ENCODE assay signal across 21 cellular contexts in genomic region chr12:120830052-120830940, GRCh38.
DNase-seq lines count a peak whose midpoint lies in the region; ATAC-seq and TF ChIP-seq lines count a peak whose summit lies in the region.
"Had no signal": no experiment of that assay in that cellular context is flagged by ENCODE, and none has a peak within 500 bp of the region (broad histone marks: within the 10 kb centered on the region; RNA-seq: fewer than 3 reads in every experiment).

No MANE protein-coding gene starts in this region.

- H3K9me3 ChIP-seq in RWPE2 (ENCODE audit: severe bottlenecking), result no peaks in the 10 kb centered on the region
- H3K9me3 ChIP-seq: breast epithelium, ovary had no signal

- no peaks in the 10 kb centered on the region for H3K36me3 Mint-ChIP-seq in T-cell

- peaks cover 32 to 78% (median 71%) of the 10 kb centered on the region in 3 donors for H3K4me1 Mint-ChIP-seq in T-cell

- H3K36me3 ChIP-seq in RWPE2 (ENCODE audit: low read depth), result no peaks in the 10 kb centered on the region
- H3K36me3 ChIP-seq: breast epithelium, ovary had no signal

- no peak for TF ChIP-seq POLR2A in erythroblast (IDR thresholded peaks at IDR 0.05; ENCODE audit: low read length)

- no peaks in the 10 kb centered on the region for H3K27me3 ChIP-seq in RWPE2 (ENCODE audit: insufficient read depth, poor library complexity, severe bottlenecking)
- H3K27me3 ChIP-seq: breast epithelium, ovary had no signal

- H3K4me3 ChIP-seq in RWPE2 (ENCODE audit: severe bottlenecking), result no peak overlapping the region
- H3K4me3 ChIP-seq: breast epithelium, ovary had no signal

- POLR2A ChIA-PET in T-cell (lab: Charles Lee), result no interaction called here

- no peak overlapping the region for H3K4me3 Mint-ChIP-seq in T-cell
- H3K4me3 Mint-ChIP-seq: HFFc6; T-helper 2 cell treated with Interferon-gamma antibody and Interleukin-4, amounts not matched to agents 5 μg/mL and 100 μg/mL, for 36 hours had no signal

- H3K4me1 ChIP-seq in RWPE2 (ENCODE audit: insufficient read depth, poor library complexity, severe bottlenecking), result peaks cover 10% of the 10 kb centered on the region

- DNase-seq in EH (ENCODE audit: low read depth) (peak; percentile 31), RWPE2 (ENCODE audit: low spot score) (no peak), erythroblast (lab: John Stamatoyannopoulos, UW) (peak; percentile 17 to 22), T-cell (no peak), T1000 (lab: John Stamatoyannopoulos, UW) (no peak), NCI-H2029 (lab: John Stamatoyannopoulos, UW) (no peak)
- no peak for DNase-seq in activated CD4-positive, alpha-beta T cell treated with anti-CD3 and anti-CD28 coated beads for 1 hour
- DNase-seq: activated CD4-positive, alpha-beta T cell treated with anti-CD3 and anti-CD28 coated beads, Interleukin-2, amount 50 U/mL, for 4 hours; activated gamma-delta T cell treated with Interleukin-2 at 50 U/mL for 16 hours; DMS153; foreskin melanocyte; HFFc6; KG1; midbrain; NCI-H187; NCI-H526; ovary; RPMI8226 had no signal

- H3K9me3 Mint-ChIP-seq in T-cell, result no peaks in the 10 kb centered on the region
- H3K9me3 Mint-ChIP-seq: HFFc6; T-helper 2 cell treated with Interferon-gamma antibody and Interleukin-4, amounts not matched to agents 5 μg/mL and 100 μg/mL, for 36 hours had no signal

- ATAC-seq in RWPE2 (ENCODE audit: low read depth), result peak; percentile 23; the same call in 1 of the 3 replicates
- no peak for ATAC-seq in T-cell (replicated peaks in 1 of 4)

- CTCF ChIA-PET in T-cell (lab: Charles Lee), result interaction anchor here (0.6 kb wide), 2 partner anchors 180 to 204 kb away, joined by 4 to 5 read pairs; no protein-coding TSS in a partner anchor

- H3K27ac Mint-ChIP-seq in T-cell, result peak overlapping the region in 1 of 2 donors; percentile 23
- H3K27ac Mint-ChIP-seq: HFFc6 had no signal

- H3K27ac ChIP-seq in 22Rv1 (peak overlapping the region; percentile 50; the same call in 1 of the 2 replicates), RWPE2 (ENCODE audit: poor library complexity, severe bottlenecking) (no peak overlapping the region)
- H3K27ac ChIP-seq: ovary had no signal

- no peaks in the 10 kb centered on the region for H3K27me3 Mint-ChIP-seq in T-cell

- no peak for TF ChIP-seq CTCF in 22Rv1 (IDR thresholded peaks at IDR 0.05)
- TF ChIP-seq CTCF in RWPE2 (IDR thresholded peaks at IDR 0.05; ENCODE audit: poor library complexity, severe bottlenecking), result no peak

Comparison
In these comparisons a context has a peak if more than half of its experiments do, and no peak if none do; other contexts are left out.
1. DNase-seq: peak in EH (single experiment) and erythroblast (2 of 2); none in RWPE2 (single experiment), T-cell (0 of 34), T1000 (single experiment), NCI-H2029 (single experiment) and activated CD4-positive, alpha-beta T cell treated with anti-CD3 and anti-CD28 coated beads for 1 hour (single experiment).